ENCODE assay signal across 2 cellular contexts in the genomic region with DNA sequence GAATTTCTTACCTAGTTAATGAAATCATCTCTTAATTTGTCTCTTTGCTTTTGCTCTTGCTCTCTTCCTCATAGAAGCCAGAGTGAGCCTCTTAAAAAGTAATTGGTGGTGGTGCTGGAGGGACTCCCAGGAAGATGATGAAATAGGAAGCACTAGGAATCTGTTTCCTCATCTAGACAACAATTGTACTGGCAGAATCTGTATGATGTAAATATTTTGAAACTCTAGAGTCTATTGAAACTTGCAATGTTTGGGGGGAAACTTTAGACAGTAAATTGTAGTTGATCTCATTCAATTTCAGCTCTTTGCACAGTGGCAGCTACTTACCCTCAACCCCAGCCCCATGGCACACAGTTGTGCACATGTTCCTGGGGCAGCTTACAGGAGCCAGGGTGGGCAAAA.
A peak's percentile ranks its signal among the peaks of the same experiment; 100 is the strongest.
TF ChIP-seq lines count a peak whose summit lies in the region.

No MANE protein-coding gene starts in this region.

TF ChIP-seq in K562, 482 proteins besides CTCF, POLR2A, EP300 and RAD21 (continued from another document and continues in another):
- TF ChIP-seq, protein P1, sequence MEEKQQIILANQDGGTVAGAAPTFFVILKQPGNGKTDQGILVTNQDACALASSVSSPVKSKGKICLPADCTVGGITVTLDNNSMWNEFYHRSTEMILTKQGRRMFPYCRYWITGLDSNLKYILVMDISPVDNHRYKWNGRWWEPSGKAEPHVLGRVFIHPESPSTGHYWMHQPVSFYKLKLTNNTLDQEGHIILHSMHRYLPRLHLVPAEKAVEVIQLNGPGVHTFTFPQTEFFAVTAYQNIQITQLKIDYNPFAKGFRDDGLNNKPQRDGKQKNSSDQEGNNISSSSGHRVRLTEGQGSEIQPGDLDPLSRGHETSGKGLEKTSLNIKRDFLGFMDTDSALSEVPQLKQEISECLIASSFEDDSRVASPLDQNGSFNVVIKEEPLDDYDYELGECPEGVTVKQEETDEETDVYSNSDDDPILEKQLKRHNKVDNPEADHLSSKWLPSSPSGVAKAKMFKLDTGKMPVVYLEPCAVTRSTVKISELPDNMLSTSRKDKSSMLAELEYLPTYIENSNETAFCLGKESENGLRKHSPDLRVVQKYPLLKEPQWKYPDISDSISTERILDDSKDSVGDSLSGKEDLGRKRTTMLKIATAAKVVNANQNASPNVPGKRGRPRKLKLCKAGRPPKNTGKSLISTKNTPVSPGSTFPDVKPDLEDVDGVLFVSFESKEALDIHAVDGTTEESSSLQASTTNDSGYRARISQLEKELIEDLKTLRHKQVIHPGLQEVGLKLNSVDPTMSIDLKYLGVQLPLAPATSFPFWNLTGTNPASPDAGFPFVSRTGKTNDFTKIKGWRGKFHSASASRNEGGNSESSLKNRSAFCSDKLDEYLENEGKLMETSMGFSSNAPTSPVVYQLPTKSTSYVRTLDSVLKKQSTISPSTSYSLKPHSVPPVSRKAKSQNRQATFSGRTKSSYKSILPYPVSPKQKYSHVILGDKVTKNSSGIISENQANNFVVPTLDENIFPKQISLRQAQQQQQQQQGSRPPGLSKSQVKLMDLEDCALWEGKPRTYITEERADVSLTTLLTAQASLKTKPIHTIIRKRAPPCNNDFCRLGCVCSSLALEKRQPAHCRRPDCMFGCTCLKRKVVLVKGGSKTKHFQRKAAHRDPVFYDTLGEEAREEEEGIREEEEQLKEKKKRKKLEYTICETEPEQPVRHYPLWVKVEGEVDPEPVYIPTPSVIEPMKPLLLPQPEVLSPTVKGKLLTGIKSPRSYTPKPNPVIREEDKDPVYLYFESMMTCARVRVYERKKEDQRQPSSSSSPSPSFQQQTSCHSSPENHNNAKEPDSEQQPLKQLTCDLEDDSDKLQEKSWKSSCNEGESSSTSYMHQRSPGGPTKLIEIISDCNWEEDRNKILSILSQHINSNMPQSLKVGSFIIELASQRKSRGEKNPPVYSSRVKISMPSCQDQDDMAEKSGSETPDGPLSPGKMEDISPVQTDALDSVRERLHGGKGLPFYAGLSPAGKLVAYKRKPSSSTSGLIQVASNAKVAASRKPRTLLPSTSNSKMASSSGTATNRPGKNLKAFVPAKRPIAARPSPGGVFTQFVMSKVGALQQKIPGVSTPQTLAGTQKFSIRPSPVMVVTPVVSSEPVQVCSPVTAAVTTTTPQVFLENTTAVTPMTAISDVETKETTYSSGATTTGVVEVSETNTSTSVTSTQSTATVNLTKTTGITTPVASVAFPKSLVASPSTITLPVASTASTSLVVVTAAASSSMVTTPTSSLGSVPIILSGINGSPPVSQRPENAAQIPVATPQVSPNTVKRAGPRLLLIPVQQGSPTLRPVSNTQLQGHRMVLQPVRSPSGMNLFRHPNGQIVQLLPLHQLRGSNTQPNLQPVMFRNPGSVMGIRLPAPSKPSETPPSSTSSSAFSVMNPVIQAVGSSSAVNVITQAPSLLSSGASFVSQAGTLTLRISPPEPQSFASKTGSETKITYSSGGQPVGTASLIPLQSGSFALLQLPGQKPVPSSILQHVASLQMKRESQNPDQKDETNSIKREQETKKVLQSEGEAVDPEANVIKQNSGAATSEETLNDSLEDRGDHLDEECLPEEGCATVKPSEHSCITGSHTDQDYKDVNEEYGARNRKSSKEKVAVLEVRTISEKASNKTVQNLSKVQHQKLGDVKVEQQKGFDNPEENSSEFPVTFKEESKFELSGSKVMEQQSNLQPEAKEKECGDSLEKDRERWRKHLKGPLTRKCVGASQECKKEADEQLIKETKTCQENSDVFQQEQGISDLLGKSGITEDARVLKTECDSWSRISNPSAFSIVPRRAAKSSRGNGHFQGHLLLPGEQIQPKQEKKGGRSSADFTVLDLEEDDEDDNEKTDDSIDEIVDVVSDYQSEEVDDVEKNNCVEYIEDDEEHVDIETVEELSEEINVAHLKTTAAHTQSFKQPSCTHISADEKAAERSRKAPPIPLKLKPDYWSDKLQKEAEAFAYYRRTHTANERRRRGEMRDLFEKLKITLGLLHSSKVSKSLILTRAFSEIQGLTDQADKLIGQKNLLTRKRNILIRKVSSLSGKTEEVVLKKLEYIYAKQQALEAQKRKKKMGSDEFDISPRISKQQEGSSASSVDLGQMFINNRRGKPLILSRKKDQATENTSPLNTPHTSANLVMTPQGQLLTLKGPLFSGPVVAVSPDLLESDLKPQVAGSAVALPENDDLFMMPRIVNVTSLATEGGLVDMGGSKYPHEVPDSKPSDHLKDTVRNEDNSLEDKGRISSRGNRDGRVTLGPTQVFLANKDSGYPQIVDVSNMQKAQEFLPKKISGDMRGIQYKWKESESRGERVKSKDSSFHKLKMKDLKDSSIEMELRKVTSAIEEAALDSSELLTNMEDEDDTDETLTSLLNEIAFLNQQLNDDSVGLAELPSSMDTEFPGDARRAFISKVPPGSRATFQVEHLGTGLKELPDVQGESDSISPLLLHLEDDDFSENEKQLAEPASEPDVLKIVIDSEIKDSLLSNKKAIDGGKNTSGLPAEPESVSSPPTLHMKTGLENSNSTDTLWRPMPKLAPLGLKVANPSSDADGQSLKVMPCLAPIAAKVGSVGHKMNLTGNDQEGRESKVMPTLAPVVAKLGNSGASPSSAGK (IDR thresholded peaks at IDR 0.05), result 0 out of 2 replicates have a peak, but pooled peaks have one; percentile 25
- TF ChIP-seq PREB (CRISPR knock-in tag; IDR thresholded peaks at IDR 0.05), result no peak
- no peak for TF ChIP-seq KAT2B (IDR thresholded peaks at IDR 0.05; ENCODE audit: low read depth, low read length)
- TF ChIP-seq CEBPB (tag; IDR thresholded peaks at IDR 0.05), result peak; percentile 32; the same call in 1 of the 2 replicates
- TF ChIP-seq ZNF175 (CRISPR knock-in tag; IDR thresholded peaks at IDR 0.05; ENCODE audit: low read depth), result peak; percentile 92; the same call in 1 of the 2 replicates
- TF ChIP-seq, protein P2, sequence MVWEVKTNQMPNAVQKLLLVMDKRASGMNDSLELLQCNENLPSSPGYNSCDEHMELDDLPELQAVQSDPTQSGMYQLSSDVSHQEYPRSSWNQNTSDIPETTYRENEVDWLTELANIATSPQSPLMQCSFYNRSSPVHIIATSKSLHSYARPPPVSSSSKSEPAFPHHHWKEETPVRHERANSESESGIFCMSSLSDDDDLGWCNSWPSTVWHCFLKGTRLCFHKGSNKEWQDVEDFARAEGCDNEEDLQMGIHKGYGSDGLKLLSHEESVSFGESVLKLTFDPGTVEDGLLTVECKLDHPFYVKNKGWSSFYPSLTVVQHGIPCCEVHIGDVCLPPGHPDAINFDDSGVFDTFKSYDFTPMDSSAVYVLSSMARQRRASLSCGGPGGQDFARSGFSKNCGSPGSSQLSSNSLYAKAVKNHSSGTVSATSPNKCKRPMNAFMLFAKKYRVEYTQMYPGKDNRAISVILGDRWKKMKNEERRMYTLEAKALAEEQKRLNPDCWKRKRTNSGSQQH (CRISPR knock-in tag; IDR thresholded peaks at IDR 0.05), result no peak
- TF ChIP-seq GABPB2 (CRISPR knock-in tag; conservative IDR thresholded peaks at IDR 0.05), result no peak
- TF ChIP-seq PHF20 (IDR thresholded peaks at IDR 0.05; ENCODE audit: partially characterized antibody), result no peak

TF ChIP-seq in liver, 16 proteins besides CTCF, POLR2A, EP300 and RAD21 (continued from another document):
- peak; percentile 15 for TF ChIP-seq REST (IDR thresholded peaks at IDR 0.05)
- peak; percentile 37 for TF ChIP-seq SP1 (IDR thresholded peaks at IDR 0.05)
- TF ChIP-seq FOXA2 (IDR thresholded peaks at IDR 0.05), result no peak
- TF ChIP-seq, protein P3, sequence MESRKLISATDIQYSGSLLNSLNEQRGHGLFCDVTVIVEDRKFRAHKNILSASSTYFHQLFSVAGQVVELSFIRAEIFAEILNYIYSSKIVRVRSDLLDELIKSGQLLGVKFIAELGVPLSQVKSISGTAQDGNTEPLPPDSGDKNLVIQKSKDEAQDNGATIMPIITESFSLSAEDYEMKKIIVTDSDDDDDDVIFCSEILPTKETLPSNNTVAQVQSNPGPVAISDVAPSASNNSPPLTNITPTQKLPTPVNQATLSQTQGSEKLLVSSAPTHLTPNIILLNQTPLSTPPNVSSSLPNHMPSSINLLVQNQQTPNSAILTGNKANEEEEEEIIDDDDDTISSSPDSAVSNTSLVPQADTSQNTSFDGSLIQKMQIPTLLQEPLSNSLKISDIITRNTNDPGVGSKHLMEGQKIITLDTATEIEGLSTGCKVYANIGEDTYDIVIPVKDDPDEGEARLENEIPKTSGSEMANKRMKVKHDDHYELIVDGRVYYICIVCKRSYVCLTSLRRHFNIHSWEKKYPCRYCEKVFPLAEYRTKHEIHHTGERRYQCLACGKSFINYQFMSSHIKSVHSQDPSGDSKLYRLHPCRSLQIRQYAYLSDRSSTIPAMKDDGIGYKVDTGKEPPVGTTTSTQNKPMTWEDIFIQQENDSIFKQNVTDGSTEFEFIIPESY (IDR thresholded peaks at IDR 0.05), result no peak
- peak; percentile 41 to 45 for TF ChIP-seq HNF4A (conservative IDR thresholded peaks at IDR 0.05)
